Comparison of ENCODE assay signal across 8 cellular contexts in the genomic region with DNA sequence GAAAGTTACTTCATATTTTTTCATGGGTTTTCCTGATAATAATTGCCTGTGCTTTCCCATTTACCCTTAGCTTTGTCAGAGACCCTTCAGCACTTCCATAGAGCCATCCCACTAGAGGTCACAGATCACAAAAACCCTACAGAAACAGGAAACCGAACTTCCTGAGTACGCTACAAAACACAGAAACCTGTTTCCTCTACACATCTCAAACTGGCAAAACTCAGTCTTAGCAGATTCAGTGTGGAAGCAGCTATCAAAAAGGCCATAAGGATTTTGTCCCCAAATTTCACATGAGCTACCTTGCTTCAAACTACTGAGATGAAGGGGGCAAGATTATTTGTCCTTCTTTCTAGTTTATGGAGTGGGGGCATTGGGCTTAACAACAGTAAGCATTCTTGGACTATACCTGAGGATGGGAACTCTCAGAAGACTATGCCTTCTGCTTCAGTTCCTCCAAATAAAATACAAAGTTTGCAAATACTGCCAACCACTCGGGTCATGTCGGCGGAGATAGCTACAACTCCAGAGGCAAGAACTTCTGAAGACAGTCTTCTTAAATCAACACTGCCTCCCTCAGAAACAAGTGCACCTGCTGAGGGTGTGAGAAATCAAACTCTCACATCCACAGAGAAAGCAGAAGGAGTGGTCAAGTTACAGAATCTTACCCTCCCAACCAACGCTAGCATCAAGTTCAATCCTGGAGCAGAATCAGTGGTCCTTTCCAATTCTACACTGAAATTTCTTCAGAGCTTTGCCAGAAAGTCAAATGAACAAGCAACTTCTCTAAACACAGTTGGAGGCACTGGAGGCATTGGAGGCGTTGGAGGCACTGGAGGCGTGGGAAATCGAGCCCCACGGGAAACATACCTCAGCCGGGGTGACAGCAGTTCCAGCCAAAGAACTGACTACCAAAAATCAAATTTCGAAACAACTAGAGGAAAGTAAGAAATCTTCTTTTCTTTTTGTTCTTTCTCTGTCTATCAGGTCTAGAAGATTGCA. TPM values are rescaled to one million over a fixed set of nuclear protein-coding genes. Genes with fewer than 3 reads are reported as not detected.
DNase-seq lines count a peak whose midpoint lies in the region; ATAC-seq and TF ChIP-seq lines count a peak whose summit lies in the region.

A gene with protein sequence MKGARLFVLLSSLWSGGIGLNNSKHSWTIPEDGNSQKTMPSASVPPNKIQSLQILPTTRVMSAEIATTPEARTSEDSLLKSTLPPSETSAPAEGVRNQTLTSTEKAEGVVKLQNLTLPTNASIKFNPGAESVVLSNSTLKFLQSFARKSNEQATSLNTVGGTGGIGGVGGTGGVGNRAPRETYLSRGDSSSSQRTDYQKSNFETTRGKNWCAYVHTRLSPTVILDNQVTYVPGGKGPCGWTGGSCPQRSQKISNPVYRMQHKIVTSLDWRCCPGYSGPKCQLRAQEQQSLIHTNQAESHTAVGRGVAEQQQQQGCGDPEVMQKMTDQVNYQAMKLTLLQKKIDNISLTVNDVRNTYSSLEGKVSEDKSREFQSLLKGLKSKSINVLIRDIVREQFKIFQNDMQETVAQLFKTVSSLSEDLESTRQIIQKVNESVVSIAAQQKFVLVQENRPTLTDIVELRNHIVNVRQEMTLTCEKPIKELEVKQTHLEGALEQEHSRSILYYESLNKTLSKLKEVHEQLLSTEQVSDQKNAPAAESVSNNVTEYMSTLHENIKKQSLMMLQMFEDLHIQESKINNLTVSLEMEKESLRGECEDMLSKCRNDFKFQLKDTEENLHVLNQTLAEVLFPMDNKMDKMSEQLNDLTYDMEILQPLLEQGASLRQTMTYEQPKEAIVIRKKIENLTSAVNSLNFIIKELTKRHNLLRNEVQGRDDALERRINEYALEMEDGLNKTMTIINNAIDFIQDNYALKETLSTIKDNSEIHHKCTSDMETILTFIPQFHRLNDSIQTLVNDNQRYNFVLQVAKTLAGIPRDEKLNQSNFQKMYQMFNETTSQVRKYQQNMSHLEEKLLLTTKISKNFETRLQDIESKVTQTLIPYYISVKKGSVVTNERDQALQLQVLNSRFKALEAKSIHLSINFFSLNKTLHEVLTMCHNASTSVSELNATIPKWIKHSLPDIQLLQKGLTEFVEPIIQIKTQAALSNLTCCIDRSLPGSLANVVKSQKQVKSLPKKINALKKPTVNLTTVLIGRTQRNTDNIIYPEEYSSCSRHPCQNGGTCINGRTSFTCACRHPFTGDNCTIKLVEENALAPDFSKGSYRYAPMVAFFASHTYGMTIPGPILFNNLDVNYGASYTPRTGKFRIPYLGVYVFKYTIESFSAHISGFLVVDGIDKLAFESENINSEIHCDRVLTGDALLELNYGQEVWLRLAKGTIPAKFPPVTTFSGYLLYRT (plus strand): TSS at position 201 of the 999 bp plus-strand sequence. CDS start 118 bp downstream, at position 319.

- POLR2A ChIA-PET in CD4-positive, alpha-beta memory T cell (lab: Charles Lee; ENCODE audit: partially characterized antibody): interaction anchor here (1.2 kb wide), 1 partner anchor 35 kb away, joined by 7 read pairs; no protein-coding TSS in a partner anchor

- no peaks in the 10 kb centered on the region for H3K27me3 Mint-ChIP-seq in CD4-positive, alpha-beta memory T cell

- H3K4me3 Mint-ChIP-seq in CD4-positive, alpha-beta memory T cell: peak within 1 kb of the TSS; percentile 39 to 90 (median 69)

- no peaks in the 10 kb centered on the region for H3K27me3 ChIP-seq in CD4-positive, alpha-beta memory T cell (ENCODE audit: insufficient read depth, low read length)
- H3K27me3 ChIP-seq in esophagus squamous epithelium: peaks cover 0 to 9% (median 0%) of the 10 kb centered on the region in 4 donors
- H3K27me3 ChIP-seq in transverse colon: no peaks in the 10 kb centered on the region

- in situ Hi-C loops in transverse colon (cut with MboI; ENCODE audit: low pct_ligation_motif_present in 1 of 4, low pct_unique_long_range_greater_than_20kb in 1 of 4, low sequenced_read_pairs in 3 of 4): no loop called here

- H3K27ac Mint-ChIP-seq in CD4-positive, alpha-beta memory T cell: peak within 1 kb of the TSS; percentile 14 to 90 (median 54)

- ATAC-seq in GM19455 (IDR thresholded peaks at IDR 0.05; ENCODE audit: unreplicated experiment) (peak; percentile 72), HG03460 (IDR thresholded peaks at IDR 0.05; ENCODE audit: unreplicated experiment) (peak; percentile 74)

- H3K36me3 ChIP-seq in CD4-positive, alpha-beta memory T cell (ENCODE audit: insufficient read depth, low read length): no peaks in the 10 kb centered on the region
- H3K36me3 ChIP-seq in esophagus squamous epithelium (no peaks in the 10 kb centered on the region), transverse colon (no peaks in the 10 kb centered on the region)

- CTCF ChIA-PET in CD4-positive, alpha-beta memory T cell (lab: Charles Lee; ENCODE audit: partially characterized antibody): interaction anchor here (1.0 kb wide), 1 partner anchor 456 kb away, joined by 3 read pairs; no protein-coding TSS in a partner anchor

- TF ChIP-seq EP300 in transverse colon (IDR thresholded peaks at IDR 0.05; ENCODE audit: low read depth): no peak

- no peaks in the 10 kb centered on the region for H3K9me3 ChIP-seq in CD4-positive, alpha-beta memory T cell (ENCODE audit: control insufficient read depth in 1 of 2, low read length in 2 of 2)
- H3K9me3 ChIP-seq in esophagus squamous epithelium (no peaks in the 10 kb centered on the region), transverse colon (no peaks in the 10 kb centered on the region)

- H3K36me3 Mint-ChIP-seq in CD4-positive, alpha-beta memory T cell: no peaks in the 10 kb centered on the region

- DNase-seq in CD4-positive, alpha-beta memory T cell: peak in 3 of 5 donors; percentile 11 to 22 (median 14)
- DNase-seq in esophagus squamous epithelium (lab: John Stamatoyannopoulos, UW) (no peak), transverse colon (no peak), ecto neural progenitor cell (ENCODE audit: low spot score) (no peak), NCI-H2029 treated with DMSO at 0.1 percent for 48 hours (lab: John Stamatoyannopoulos, UW) (no peak)
- DNase-seq in activated CD4-positive, alpha-beta T cell treated with anti-CD3 and anti-CD28 coated beads for 1 hour: no peak

- peaks cover 9 to 23% (median 18%) of the 10 kb centered on the region in 4 donors for H3K4me1 Mint-ChIP-seq in CD4-positive, alpha-beta memory T cell

- peaks cover 24% of the 10 kb centered on the region for H3K4me1 ChIP-seq in CD4-positive, alpha-beta memory T cell (ENCODE audit: insufficient read depth, low read length)
- H3K4me1 ChIP-seq in esophagus squamous epithelium (no peaks in the 10 kb centered on the region), transverse colon (no peaks in the 10 kb centered on the region)

- H3K9me3 Mint-ChIP-seq in CD4-positive, alpha-beta memory T cell: no peaks in the 10 kb centered on the region

- intact Hi-C loops in CD4-positive, alpha-beta memory T cell (cut with micrococcal nuclease): loop anchor here (1.0 kb wide), 1 partner anchor 7 kb away; no protein-coding TSS in a partner anchor
- intact Hi-C loops in esophagus squamous epithelium (cut with DNase I) (no loop called here), transverse colon (cut with DNase I; ENCODE audit: low total_unique reads) (no loop called here)

- WGBS in esophagus squamous epithelium, 2 donors: 51 to 71% methylated on average over 12 of the region's 12 CpGs
- WGBS in transverse colon (ENCODE audit: low coverage in 1 of 2), 2 donors: 59 to 66% methylated on average over 7 to 12 of the region's 12 CpGs

- H3K4me3 ChIP-seq in CD4-positive, alpha-beta memory T cell (ENCODE audit: low read length in 2 of 2): peak within 1 kb of the TSS; percentile 8 to 11
- H3K4me3 ChIP-seq in esophagus squamous epithelium (peak within 1 kb of the TSS in 3 of 4 donors; percentile 3 to 52 (median 22)), transverse colon (no peak within 1 kb of the TSS)

- H3K27ac ChIP-seq in CD4-positive, alpha-beta memory T cell (ENCODE audit: low read depth, low read length): peak within 1 kb of the TSS; percentile 13
- peak within 1 kb of the TSS in 3 of 4 donors; percentile 9 to 46 (median 16) for H3K27ac ChIP-seq in esophagus squamous epithelium
- no peak within 1 kb of the TSS for H3K27ac ChIP-seq in transverse colon

- TF ChIP-seq CTCF in esophagus squamous epithelium (IDR thresholded peaks at IDR 0.05) (no peak), transverse colon (IDR thresholded peaks at IDR 0.05) (no peak)

- TF ChIP-seq POLR2A in esophagus squamous epithelium (IDR thresholded peaks at IDR 0.05) (peak in 2 of 4 donors; percentile 10 to 16), transverse colon (IDR thresholded peaks at IDR 0.05) (no peak)

RNA-seq across cellular contexts. Expression of the gene that starts here (rescaled TPM):
- under 1 TPM; 0.52 to 0.55 TPM for total RNA-seq in CD4-positive, alpha-beta memory T cell
- polyA plus RNA-seq in CD4-positive, alpha-beta memory T cell: 1 to 10 TPM in 1 of 2 donors, under 1 TPM in 1; 0.66 to 1.6 TPM
- total RNA-seq in esophagus squamous epithelium: 10 to 100 TPM in 2 of 4 donors, 1 to 10 TPM in 1, under 1 TPM in 1; 0.80 to 58.0 (median 14.8) TPM
- 10 to 100 TPM in 2 of 4 donors, 1 to 10 TPM in 2; 3.0 to 27.9 (median 8.0) TPM for total RNA-seq in transverse colon

Comparison
In these comparisons a context has a peak if more than half of its experiments do, and no peak if none do; other contexts are left out.
1. DNase-seq: peak in CD4-positive, alpha-beta memory T cell (3 of 5); none in esophagus squamous epithelium (single experiment), transverse colon (single experiment), ecto neural progenitor cell (single experiment), NCI-H2029 treated with DMSO at 0.1 percent for 48 hours (single experiment) and activated CD4-positive, alpha-beta T cell treated with anti-CD3 and anti-CD28 coated beads for 1 hour (single experiment).
2. H3K27ac ChIP-seq: peak in CD4-positive, alpha-beta memory T cell (single experiment) and esophagus squamous epithelium (3 of 4); none in transverse colon (0 of 4).
3. H3K4me3 ChIP-seq: peak in CD4-positive, alpha-beta memory T cell (2 of 2) and esophagus squamous epithelium (3 of 4); none in transverse colon (0 of 4).